Comparison of ENCODE assay signal across 16 cellular contexts in the genomic region with DNA sequence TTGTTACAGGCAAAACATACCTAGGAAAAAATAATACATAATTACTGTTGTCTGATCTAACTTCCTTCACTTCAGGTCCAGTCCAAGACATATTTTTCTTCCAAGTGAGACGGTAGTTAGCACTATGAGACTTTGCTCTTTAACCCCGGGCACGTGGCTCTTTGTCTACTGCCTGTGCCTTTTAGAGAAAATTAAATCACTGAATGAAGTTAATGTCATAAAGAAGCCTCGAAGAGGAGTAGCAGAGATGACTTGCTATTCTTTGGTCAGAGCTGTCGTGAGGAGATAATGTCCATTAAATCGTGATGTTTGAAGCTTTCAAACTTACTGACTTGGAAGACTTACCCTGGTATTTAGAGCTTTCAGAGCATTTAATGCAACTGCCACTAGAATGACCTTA. TPM values are rescaled to one million over a fixed set of nuclear protein-coding genes. Genes with fewer than 3 reads are reported as not detected.
DNase-seq lines count a peak whose midpoint lies in the region; ATAC-seq lines count a peak whose summit lies in the region.
"Had no signal": no experiment of that assay in that cellular context is flagged by ENCODE, and none has a peak within 500 bp of the region (broad histone marks: within the 10 kb centered on the region; RNA-seq: fewer than 3 reads in every experiment).

No MANE protein-coding gene starts in this region.

- H3K9me3 Mint-ChIP-seq in activated T-cell treated with anti-CD3 and anti-CD28 coated beads, Interleukin-2, amount 50 U/mL, for 24 hours = no peaks in the 10 kb centered on the region

- H3K4me3 Mint-ChIP-seq in activated T-cell treated with anti-CD3 and anti-CD28 coated beads, Interleukin-2, amount 50 U/mL, for 24 hours = peak overlapping the region; percentile 84

- H3K9me3 ChIP-seq in SJSA1 (replicated peaks) = no peaks in the 10 kb centered on the region
- H3K9me3 ChIP-seq: adrenal gland, gastroesophageal sphincter, SJCRH30 had no signal

- H3K27ac ChIP-seq in SJSA1 (peak overlapping the region; percentile 74), cingulate gyrus (ENCODE audit: low read depth, low read length) (peak overlapping the region; percentile 72)
- H3K27ac ChIP-seq: adrenal gland, gastroesophageal sphincter, SJCRH30 had no signal

- no peak overlapping the region for H3K4me3 ChIP-seq in SJSA1
- H3K4me3 ChIP-seq: adrenal gland, gastroesophageal sphincter, lung, SJCRH30 had no signal

- H3K27ac Mint-ChIP-seq in activated T-cell treated with anti-CD3 and anti-CD28 coated beads, Interleukin-2, amount 50 U/mL, for 24 hours = peak overlapping the region; percentile 89

- peaks cover 93% of the 10 kb centered on the region for H3K4me1 Mint-ChIP-seq in activated T-cell treated with anti-CD3 and anti-CD28 coated beads, Interleukin-2, amount 50 U/mL, for 24 hours (ENCODE audit: low read depth)

- H3K27me3 ChIP-seq in SJSA1 (replicated peaks) = 0 out of 2 replicates have a peak, but pooled peaks cover 6% of the 10 kb centered on the region
- H3K27me3 ChIP-seq: adrenal gland had no signal

- no peaks in the 10 kb centered on the region for H3K36me3 ChIP-seq in SJSA1
- H3K36me3 ChIP-seq: adrenal gland, gastroesophageal sphincter, SJCRH30 had no signal

- DNase-seq in activated T-cell treated with anti-CD3 and anti-CD28 coated beads, Interleukin-2, amount 50 U/mL, for 24 hours = no peak
- no peak for DNase-seq in activated T-cell treated with anti-CD3 and anti-CD28 coated beads, Interleukin-2, amount 50 U/mL, for 48 hours
- no peak for DNase-seq in SJSA1 (ENCODE audit: low read depth in 1 of 2, low spot score in 2 of 2)
- DNase-seq in renal cortical epithelial cell (ENCODE audit: low read depth) = peak; percentile 11
- DNase-seq in DMS 273 (lab: John Stamatoyannopoulos, UW; ENCODE audit: unreplicated experiment) = no peak
- DNase-seq in SIG-M5 treated with dmso at 0.1 percent for 504 hours (lab: John Stamatoyannopoulos, UW; ENCODE audit: unreplicated experiment) = no peak
- DNase-seq: adrenal gland, NCI-H1092, NCI-H2107, NCI-H526 treated with DMSO at 0.1 percent for 48 hours, SJCRH30 had no signal

- H3K36me3 Mint-ChIP-seq in activated T-cell treated with anti-CD3 and anti-CD28 coated beads, Interleukin-2, amount 50 U/mL, for 24 hours (ENCODE audit: low read depth) = peaks cover 97% of the 10 kb centered on the region

- ATAC-seq in HG03457 (IDR thresholded peaks at IDR 0.05; ENCODE audit: unreplicated experiment) = no peak
- ATAC-seq: gastroesophageal sphincter had no signal

- peaks cover 24% of the 10 kb centered on the region for H3K4me1 ChIP-seq in SJSA1 (replicated peaks)
- H3K4me1 ChIP-seq: adrenal gland, gastroesophageal sphincter, SJCRH30 had no signal

- H3K27me3 Mint-ChIP-seq in activated T-cell treated with anti-CD3 and anti-CD28 coated beads, Interleukin-2, amount 50 U/mL, for 24 hours = no peaks in the 10 kb centered on the region

RNA-seq across cellular contexts. Expression of gene TESPA1, which starts 8.7 kb away (rescaled TPM):
- 0.05 TPM in 1 of 2 replicates, not detected in the other for total RNA-seq in SJSA1 (2014; rRNA removed; shearing (Covaris generic))
- total RNA-seq in renal cortical epithelial cell = not detected in 2 replicates
- total RNA-seq: SJCRH30 had no signal

RNA-seq across cellular contexts. Expression of gene NEUROD4, which starts 43.9 kb away (rescaled TPM):
- total RNA-seq in SJSA1 (2014; rRNA removed; shearing (Covaris generic)) = not detected in 2 replicates
- total RNA-seq in renal cortical epithelial cell = not detected in 2 replicates
- total RNA-seq: Daoy, gastroesophageal sphincter, lung, SJCRH30 had no signal
